8 cellular contexts compared by ENCODE assay signal in the genomic region with DNA sequence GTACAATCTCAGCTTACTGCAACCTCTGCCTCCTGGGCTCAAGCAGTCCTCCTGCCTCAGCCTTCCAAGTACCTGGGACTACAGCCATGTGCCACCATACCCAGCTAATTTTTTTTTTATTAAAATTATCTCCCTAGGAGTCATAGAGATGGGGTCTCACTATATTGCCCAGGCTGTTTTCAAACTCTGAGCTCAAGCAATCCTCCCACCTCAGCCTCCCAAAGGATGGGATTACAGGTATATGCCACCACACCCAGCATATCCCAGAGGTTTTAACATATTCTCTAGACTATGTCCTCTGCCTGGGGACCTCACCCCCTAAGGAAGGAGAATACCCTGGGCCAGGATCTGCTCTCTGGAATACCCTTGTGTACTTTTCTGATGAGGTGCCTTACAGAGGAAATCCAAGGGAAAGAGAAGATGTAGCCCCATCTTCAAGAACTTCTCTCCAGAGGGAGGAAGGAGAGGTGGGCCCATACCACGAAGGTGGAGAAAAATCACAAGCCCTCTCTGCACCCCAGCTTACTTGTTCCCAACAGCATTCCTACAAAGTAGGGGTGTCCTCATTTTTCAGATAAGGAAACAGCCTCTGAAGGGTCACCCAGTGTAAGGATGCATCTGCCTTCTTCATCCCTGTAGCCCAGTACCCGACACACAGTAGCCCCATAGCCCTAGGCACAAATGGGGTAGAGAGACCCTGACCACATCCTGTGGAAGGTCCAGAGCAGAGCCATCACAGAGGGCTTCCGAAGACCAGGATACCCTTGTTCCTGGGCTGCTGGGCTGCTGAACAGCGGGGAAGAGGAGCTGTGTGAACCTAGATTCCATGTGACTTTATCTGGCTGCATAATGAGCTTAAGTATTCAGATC.
DNase-seq lines count a peak whose midpoint lies in the region; ATAC-seq lines count a peak whose summit lies in the region.

No MANE protein-coding gene starts in this region.

- no peaks in the 10 kb centered on the region for H3K9me3 ChIP-seq in BLaER1
- no peaks in the 10 kb centered on the region for H3K9me3 ChIP-seq in SK-N-MC (ENCODE audit: low read depth, low read length)

- no peaks in the 10 kb centered on the region for H3K27me3 Mint-ChIP-seq in memory B cell

- 0 out of 2 replicates have a peak overlapping the region, but pooled peaks have one; percentile 15 for H3K9ac ChIP-seq in BLaER1
- no peak overlapping the region for H3K9ac ChIP-seq in SK-N-MC (ENCODE audit: insufficient read length)

- DNase-seq in SK-N-MC (ENCODE audit: low read depth, low spot score) (no peak), memory B cell (ENCODE audit: low spot score in 2 of 2) (no peak), HuH-7 (ENCODE audit: low spot score) (no peak), NOMO-1 treated with dmso at 0.1 percent for 144 hours (lab: John Stamatoyannopoulos, UW; ENCODE audit: unreplicated experiment) (no peak), T1000 (lab: John Stamatoyannopoulos, UW) (no peak)

- no peaks in the 10 kb centered on the region for H3K27me3 ChIP-seq in BLaER1

- peak overlapping the region; percentile 41 for H3K4me3 Mint-ChIP-seq in memory B cell

- peak; percentile 34 for ATAC-seq in GM21447 (IDR thresholded peaks at IDR 0.05; ENCODE audit: unreplicated experiment)
- ATAC-seq in memory B cell (ENCODE audit: low read depth), result no peak
- no peak for ATAC-seq in HG03175 (IDR thresholded peaks at IDR 0.05; ENCODE audit: unreplicated experiment)

- H3K4me2 ChIP-seq in BLaER1, result peak overlapping the region; percentile 67

- peaks cover 28% of the 10 kb centered on the region for H3K4me1 Mint-ChIP-seq in memory B cell

- H3K36me3 Mint-ChIP-seq in memory B cell, result peaks cover 8% of the 10 kb centered on the region

- H3K27ac Mint-ChIP-seq in memory B cell, result peak overlapping the region; percentile 78

- H3K36me3 ChIP-seq in BLaER1, result peaks cover 23% of the 10 kb centered on the region
- no peaks in the 10 kb centered on the region for H3K36me3 ChIP-seq in SK-N-MC (ENCODE audit: insufficient read depth, low read length)

- no peaks in the 10 kb centered on the region for H4K20me1 ChIP-seq in BLaER1

- H3K4me1 ChIP-seq in BLaER1, result peaks cover 30% of the 10 kb centered on the region

- H3K27ac ChIP-seq in BLaER1 (peak overlapping the region; percentile 58), SK-N-MC (no peak overlapping the region)

- H3K9me3 Mint-ChIP-seq in memory B cell, result no peaks in the 10 kb centered on the region

- no peak overlapping the region for H3K4me3 ChIP-seq in BLaER1
- peak overlapping the region; percentile 51 for H3K4me3 ChIP-seq in SK-N-MC
